9 cellular contexts compared by ENCODE assay signal in genomic region chr11:67436459-67437081, GRCh38. TPM values are rescaled to one million over a fixed set of nuclear protein-coding genes. Genes with fewer than 3 reads are reported as not detected.
A peak's percentile ranks its signal among the peaks of the same experiment; 100 is the strongest.
DNase-seq lines count a peak whose midpoint lies in the region; ATAC-seq and TF ChIP-seq lines count a peak whose summit lies in the region.
"Had no signal": no experiment of that assay in that cellular context is flagged by ENCODE, and none has a peak within 500 bp of the region (broad histone marks: within the 10 kb centered on the region; RNA-seq: fewer than 3 reads in every experiment).

No MANE protein-coding gene starts in this region.

- H3K27ac ChIP-seq in suprapubic skin (no peak overlapping the region), heart right ventricle (peak overlapping the region in 4 of 10 donors; percentile 47 to 93 (median 54))

- H3K4me3 ChIP-seq in GM12864 (ENCODE audit: low read depth, low read length) (peak overlapping the region; percentile 87), suprapubic skin (peak overlapping the region; percentile 14), heart right ventricle (peak overlapping the region in 2 of 10 donors; percentile 3 to 59)

- H3K27me3 Mint-ChIP-seq in activated CD4-positive, alpha-beta memory T cell treated with anti-CD3 and anti-CD28 coated beads, Interleukin-2, amount 10 ng/mL, durations not matched to agents 7 days and 5 days, result no peaks in the 10 kb centered on the region

- ATAC-seq in HG03354 (IDR thresholded peaks at IDR 0.05; ENCODE audit: poor library complexity, severe bottlenecking, unreplicated experiment), result peak; percentile 42
- peak; percentile 24 for ATAC-seq in left colon
- ATAC-seq in heart right ventricle, result no peak

- intact Hi-C loops in left colon (cut with DNase I, micrococcal nuclease), result no loop called here
- intact Hi-C loops in heart right ventricle (cut with DNase I), result no loop called here

- H3K4me1 Mint-ChIP-seq in activated CD4-positive, alpha-beta memory T cell treated with anti-CD3 and anti-CD28 coated beads, Interleukin-2, amount 10 ng/mL, durations not matched to agents 7 days and 5 days, result peaks cover 72% of the 10 kb centered on the region

- POLR2A ChIA-PET in activated CD4-positive, alpha-beta memory T cell treated with anti-CD3 and anti-CD28 coated beads, Interleukin-2, amount 10 ng/mL, durations not matched to agents 7 days and 5 days (lab: Charles Lee), result interaction anchor here (0.7 to 15.2 kb wide), 25 partner anchors 8 to 197 kb away, joined by 3 to 361 read pairs (median 21); partner anchors contain the start of genes AIP, CDK2AP2, PITPNM1 and POLD4

- H3K36me3 ChIP-seq in suprapubic skin (peaks cover 79% of the 10 kb centered on the region), heart right ventricle (peaks cover 0 to 92% (median 30%) of the 10 kb centered on the region in 9 donors)

- no peaks in the 10 kb centered on the region for H3K9me3 ChIP-seq in suprapubic skin
- no peaks in the 10 kb centered on the region for H3K9me3 ChIP-seq in heart right ventricle

- H3K27me3 ChIP-seq in suprapubic skin (no peaks in the 10 kb centered on the region), heart right ventricle (no peaks in the 10 kb centered on the region)

- CTCF ChIA-PET in activated CD4-positive, alpha-beta memory T cell treated with anti-CD3 and anti-CD28 coated beads, Interleukin-2, amount 10 ng/mL, durations not matched to agents 7 days and 5 days (lab: Charles Lee), result interaction anchor here (1.2 to 4.4 kb wide), 7 partner anchors 16 to 85 kb away, joined by 3 to 67 read pairs (median 7); partner anchors contain the start of genes AIP, CDK2AP2, PPP1CA and TBC1D10C

- H3K9me3 Mint-ChIP-seq in activated CD4-positive, alpha-beta memory T cell treated with anti-CD3 and anti-CD28 coated beads, Interleukin-2, amount 10 ng/mL, durations not matched to agents 7 days and 5 days, result no peaks in the 10 kb centered on the region

- DNase-seq in GM12864 (ENCODE audit: low read depth) (peak; percentile 75), left colon (peak; percentile 66 to 76), suprapubic skin (ENCODE audit: low spot score in 2 of 2) (no peak), D341Med (ENCODE audit: low spot score) (no peak), heart right ventricle (no peak), NCI-H524 (lab: John Stamatoyannopoulos, UW) (no peak)
- DNase-seq in activated CD4-positive, alpha-beta memory T cell treated with anti-CD3 and anti-CD28 coated beads, Interleukin-2, amount 10 ng/mL, durations not matched to agents 7 days and 5 days, result peak; percentile 80

- H3K4me3 Mint-ChIP-seq in activated CD4-positive, alpha-beta memory T cell treated with anti-CD3 and anti-CD28 coated beads, Interleukin-2, amount 10 ng/mL, durations not matched to agents 7 days and 5 days, result peak overlapping the region; percentile 94

- peaks cover 45% of the 10 kb centered on the region for H3K4me1 ChIP-seq in suprapubic skin
- peaks cover 4 to 47% (median 28%) of the 10 kb centered on the region in 9 donors for H3K4me1 ChIP-seq in heart right ventricle

- TF ChIP-seq CTCF in GM12864 (IDR thresholded peaks at IDR 0.05; ENCODE audit: low read depth, low read length, missing control alignments), result no peak
- TF ChIP-seq CTCF in suprapubic skin (IDR thresholded peaks at IDR 0.05), result no peak
- no peak for TF ChIP-seq CTCF in heart right ventricle (IDR thresholded peaks at IDR 0.05)

- no peak for TF ChIP-seq POLR2A in suprapubic skin (IDR thresholded peaks at IDR 0.05)

- H3K36me3 Mint-ChIP-seq in activated CD4-positive, alpha-beta memory T cell treated with anti-CD3 and anti-CD28 coated beads, Interleukin-2, amount 10 ng/mL, durations not matched to agents 7 days and 5 days (ENCODE audit: low read depth), result peaks cover 69% of the 10 kb centered on the region

- peak overlapping the region; percentile 97 for H3K27ac Mint-ChIP-seq in activated CD4-positive, alpha-beta memory T cell treated with anti-CD3 and anti-CD28 coated beads, Interleukin-2, amount 10 ng/mL, durations not matched to agents 7 days and 5 days

- TF ChIP-seq EP300 in suprapubic skin (IDR thresholded peaks at IDR 0.05), result no peak

- 43% methylated on average over 6 of the region's 6 CpGs for WGBS in suprapubic skin
- 56 to 57% methylated on average over 6 of the region's 6 CpGs for WGBS in heart right ventricle, 2 donors

RNA-seq across cellular contexts. Expression of gene PTPRCAP, which starts 0.9 kb away (rescaled TPM):
- total RNA-seq in activated CD4-positive, alpha-beta memory T cell treated with anti-CD3 and anti-CD28 coated beads, Interleukin-2, amount 10 ng/mL, durations not matched to agents 7 days and 5 days, result 100 to 1,000 TPM; 398 to 401 TPM
- 10 to 100 TPM in 1 of 2 donors, 1 to 10 TPM in 1; 7.1 to 11.2 TPM for total RNA-seq in left colon
- 1 to 10 TPM in 2 of 4 donors, under 1 TPM in 2; 0.59 to 4.3 (median 2.0) TPM for total RNA-seq in suprapubic skin
- 10 to 100 TPM in 1 of 10 donors, 1 to 10 TPM in 3, under 1 TPM in 4, not detected in 2; 0.42 to 10.1 (median 0.96) TPM for total RNA-seq in heart right ventricle
- polyA plus RNA-seq in heart right ventricle, result 1 to 10 TPM; 1.7 to 3.1 TPM

RNA-seq across cellular contexts. Expression of gene CORO1B, which starts 6.7 kb away (rescaled TPM):
- total RNA-seq in activated CD4-positive, alpha-beta memory T cell treated with anti-CD3 and anti-CD28 coated beads, Interleukin-2, amount 10 ng/mL, durations not matched to agents 7 days and 5 days, result 100 to 1,000 TPM; 192 to 196 TPM
- total RNA-seq in left colon (100 to 1,000 TPM; 195 to 230 TPM), suprapubic skin (10 to 100 TPM; 46.7 to 64.2 (median 47.1) TPM), heart right ventricle (10 to 100 TPM; 12.2 to 38.7 (median 19.6) TPM)
- 10 to 100 TPM; 29.1 to 42.3 TPM for polyA plus RNA-seq in heart right ventricle

RNA-seq across cellular contexts. Expression of gene RPS6KB2, which starts 8.3 kb away (rescaled TPM):
- 10 to 100 TPM; 56.9 to 57.1 TPM for total RNA-seq in activated CD4-positive, alpha-beta memory T cell treated with anti-CD3 and anti-CD28 coated beads, Interleukin-2, amount 10 ng/mL, durations not matched to agents 7 days and 5 days
- total RNA-seq in left colon, result 10 to 100 TPM; 45.3 to 47.4 TPM
- 100 to 1,000 TPM; 147 to 193 (median 158) TPM for total RNA-seq in suprapubic skin
- 10 to 100 TPM; 16.3 to 30.4 (median 20.8) TPM for total RNA-seq in heart right ventricle
- polyA plus RNA-seq in heart right ventricle, result 10 to 100 TPM; 32.2 to 46.3 TPM

RNA-seq across cellular contexts. Expression of gene GPR152, which starts 16.0 kb away (rescaled TPM):
- total RNA-seq in activated CD4-positive, alpha-beta memory T cell treated with anti-CD3 and anti-CD28 coated beads, Interleukin-2, amount 10 ng/mL, durations not matched to agents 7 days and 5 days, result not detected
- total RNA-seq in left colon, result not detected
- under 1 TPM in 1 of 4 donors, not detected in 3; 0.34 TPM for total RNA-seq in suprapubic skin
- not detected for total RNA-seq in heart right ventricle
- polyA plus RNA-seq in heart right ventricle, result not detected
- total RNA-seq: glomerular endothelial cell had no signal

RNA-seq across cellular contexts. Expression of gene CABP4, which starts 18.6 kb away (rescaled TPM):
- 1 to 10 TPM; 2.3 to 3.3 TPM for total RNA-seq in activated CD4-positive, alpha-beta memory T cell treated with anti-CD3 and anti-CD28 coated beads, Interleukin-2, amount 10 ng/mL, durations not matched to agents 7 days and 5 days
- total RNA-seq in left colon, result 1 to 10 TPM; 1.1 to 2.0 TPM
- 1 to 10 TPM in 1 of 4 donors, under 1 TPM in 2, not detected in 1; 0.38 to 2.5 (median 0.72) TPM for total RNA-seq in suprapubic skin
- total RNA-seq in heart right ventricle, result 1 to 10 TPM in 2 of 10 donors, under 1 TPM in 7, not detected in 1; 0.17 to 1.5 (median 0.70) TPM
- 1 to 10 TPM in 1 of 2 donors, under 1 TPM in 1; 0.39 to 1.5 TPM for polyA plus RNA-seq in heart right ventricle

Comparison
In these comparisons a context has a peak if more than half of its experiments do, and no peak if none do; other contexts are left out.
1. DNase-seq: peak in GM12864 (single experiment), activated CD4-positive, alpha-beta memory T cell treated with anti-CD3 and anti-CD28 coated beads, Interleukin-2, amount 10 ng/mL, durations not matched to agents 7 days and 5 days (single experiment) and left colon (2 of 2); none in suprapubic skin (0 of 2), D341Med (single experiment), heart right ventricle (0 of 2) and NCI-H524 (0 of 2).
2. ATAC-seq: peak in HG03354 (single experiment) and left colon (single experiment); none in heart right ventricle (0 of 8).
3. RNA of gene PTPRCAP, which starts 0.9 kb away (total RNA-seq): 398 to 401 TPM in activated CD4-positive, alpha-beta memory T cell treated with anti-CD3 and anti-CD28 coated beads, Interleukin-2, amount 10 ng/mL, durations not matched to agents 7 days and 5 days; 7.1 to 11.2 TPM in left colon, 0.59 to 4.3 TPM in suprapubic skin and 0.42 to 10.1 TPM in heart right ventricle; every median in the first group is over 10 times any median in the second.